Comparison of ENCODE assay signal across 2 cellular contexts in genomic region chr22:28244760-28245159, GRCh38.
TF ChIP-seq lines count a peak whose summit lies in the region.

No MANE protein-coding gene starts in this region.

TF ChIP-seq in K562, 482 proteins besides CTCF, POLR2A, EP300 and RAD21 (continued from another document):
- TF ChIP-seq E2F3 (CRISPR knock-in tag; IDR thresholded peaks at IDR 0.05), result no peak
- TF ChIP-seq EGR1 (conservative IDR thresholded peaks at IDR 0.05), result no peak
- no peak for TF ChIP-seq GTF2E2 (tag; IDR thresholded peaks at IDR 0.05)
TF ChIP-seq in K562: peak in this region for 0.

TF ChIP-seq in HepG2, 621 proteins besides CTCF, POLR2A, EP300 and RAD21 (continued from another document):
- TF ChIP-seq ZNF800 (CRISPR knock-in tag; IDR thresholded peaks at IDR 0.05) (no peak), ONECUT2 (CRISPR knock-in tag; IDR thresholded peaks at IDR 0.05) (no peak), ZSCAN25 (CRISPR knock-in tag; IDR thresholded peaks at IDR 0.05) (no peak), ZFAT (CRISPR knock-in tag; conservative IDR thresholded peaks at IDR 0.05) (no peak), SMARCC2 (IDR thresholded peaks at IDR 0.05) (no peak)
